ENCODE assay signal across 28 cellular contexts in the genomic region with DNA sequence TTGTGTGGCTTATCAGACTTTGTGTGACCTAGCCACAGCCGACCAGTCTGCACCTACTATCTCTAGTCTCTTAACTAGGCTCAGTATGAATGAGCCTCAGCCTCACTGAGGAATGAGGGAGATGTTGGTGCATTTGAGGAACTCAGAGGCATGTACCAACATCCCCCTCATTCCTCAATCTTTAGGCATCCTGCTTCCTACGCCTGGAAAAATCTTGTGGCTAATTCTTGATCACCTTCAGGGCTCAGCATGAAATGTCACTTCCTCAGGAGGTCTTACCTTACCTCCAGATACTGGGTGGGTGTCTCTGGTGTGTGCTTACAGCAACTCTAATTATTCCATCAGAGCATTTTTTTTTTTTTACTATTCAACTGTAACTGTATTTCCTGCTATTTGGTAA.
"Had no signal": no experiment of that assay in that cellular context is flagged by ENCODE, and none has a peak within 500 bp of the region (broad histone marks: within the 10 kb centered on the region; RNA-seq: fewer than 3 reads in every experiment).

No MANE protein-coding gene starts in this region.

- H3K36me3 Mint-ChIP-seq: immature natural killer cell; naive thymus-derived CD4-positive, alpha-beta T cell; type B pancreatic cell had no signal

- H3K4me1 Mint-ChIP-seq: immature natural killer cell had no signal

- H3K27ac Mint-ChIP-seq: immature natural killer cell; naive thymus-derived CD4-positive, alpha-beta T cell; nephron; type B pancreatic cell had no signal

- H3K9me3 Mint-ChIP-seq: immature natural killer cell, nephron, type B pancreatic cell had no signal

- H3K9me3 ChIP-seq: esophagus muscularis mucosa, prostate gland, right atrium auricular region, stomach, thyroid gland had no signal

- H3K27ac ChIP-seq: dorsolateral prefrontal cortex, esophagus muscularis mucosa, prostate gland, right atrium auricular region, stomach, thyroid gland had no signal

- H3K27me3 Mint-ChIP-seq: naive thymus-derived CD4-positive, alpha-beta T cell had no signal

- H3K36me3 ChIP-seq: esophagus muscularis mucosa, prostate gland, right atrium auricular region, stomach, thyroid gland had no signal

- ATAC-seq: left lobe of liver; naive thymus-derived CD4-positive, alpha-beta T cell; sciatic nerve had no signal

- H3K4me3 Mint-ChIP-seq: immature natural killer cell; naive thymus-derived CD4-positive, alpha-beta T cell; nephron; type B pancreatic cell had no signal

- H3K4me1 ChIP-seq: prostate gland, right atrium auricular region, stomach had no signal

- H3K4me3 ChIP-seq: dorsolateral prefrontal cortex, esophagus muscularis mucosa, lung, prostate gland, right atrium auricular region, smooth muscle cell, stomach, thyroid gland had no signal

- FAIRE-seq: colon had no signal

- H3K27me3 ChIP-seq: esophagus muscularis mucosa, right atrium auricular region, stomach, thyroid gland had no signal

- DNase-seq: dorsolateral prefrontal cortex; effector CD4-positive, alpha-beta T cell; foreskin melanocyte; glutamatergic neuron; hypothalamus; immature natural killer cell; islet precursor cell; mesenchymal stem cell; midbrain; naive thymus-derived CD4-positive, alpha-beta T cell; nucleus accumbens; stimulated activated CD4-positive, alpha-beta T cell treated with anti-CD3 and anti-CD28 coated beads, Interleukin-12 subunit alpha, Interleukin-12 subunit beta, amount 100 ng/mL, for 4 hours; stimulated activated CD4-positive, alpha-beta T cell treated with anti-CD3 and anti-CD28 coated beads, Interleukin-1b, Interleukin-23, amount 100 ng/mL, for 48 hours; stimulated activated CD4-positive, alpha-beta T cell treated with anti-CD3 and anti-CD28 coated beads, Interleukin-4, amount 100 ng/mL, for 1 hour; stimulated activated CD8-positive, alpha-beta memory T cell treated with anti-CD3 and anti-CD28 coated beads, Interleukin-4, amount 100 ng/mL, for 48 hours; stimulated activated naive CD4-positive, alpha-beta T cell treated with Interleukin-2 at 50 U/mL for 16 hours; stomach; thyroid gland had no signal
